Comparison of ENCODE assay signal across 21 cellular contexts in the genomic region with DNA sequence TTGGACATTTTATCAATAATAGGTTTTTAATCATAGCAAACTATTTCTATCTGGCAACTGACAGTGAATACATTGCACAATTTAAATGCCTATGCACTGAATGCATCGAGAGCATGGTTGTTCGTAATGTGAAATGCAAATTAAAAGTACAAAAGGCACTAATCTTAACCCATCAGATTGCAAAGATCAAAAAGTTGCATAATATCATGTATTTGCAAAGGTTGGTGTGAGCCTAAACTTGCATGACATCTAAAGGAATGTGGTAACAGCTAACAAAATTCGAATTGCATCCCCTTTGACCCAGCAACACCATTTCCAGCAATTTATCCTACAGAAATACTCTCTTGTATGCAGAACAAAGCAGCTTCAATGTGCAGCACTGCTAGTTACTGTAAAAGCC.
"Had no signal": no experiment of that assay in that cellular context is flagged by ENCODE, and none has a peak within 500 bp of the region (broad histone marks: within the 10 kb centered on the region; RNA-seq: fewer than 3 reads in every experiment).

No MANE protein-coding gene starts in this region.

- H3K4me3 ChIP-seq: colonic mucosa, gastroesophageal sphincter, heart left ventricle, hepatocyte, lung, ovary, psoas muscle, thoracic aorta, tibial nerve, upper lobe of left lung had no signal

- DNase-seq: colonic mucosa; effector memory CD4-positive, alpha-beta T cell; heart left ventricle; left cardiac atrium; left ventricle myocardium superior; natural killer cell; occipital lobe; ovary; posterior cingulate gyrus; psoas muscle; right cardiac atrium; small intestine; stimulated activated CD4-positive, alpha-beta T cell treated with anti-CD3 and anti-CD28 coated beads, Interleukin-15, amount 100 ng/mL, for 24 hours; stimulated activated CD4-positive, alpha-beta T cell treated with anti-CD3 and anti-CD28 coated beads, Interleukin-2, amount 100 ng/mL, for 48 hours; stimulated activated naive B cell treated with anti-CD40 and anti-IgM and Interleukin-4, amounts not matched to agents 10 μg/mL and 1 μg/mL and 100 μg/mL, for 72 hours; upper lobe of left lung had no signal

- H3K4me1 ChIP-seq: colonic mucosa, gastroesophageal sphincter, heart left ventricle, psoas muscle, tibial nerve, upper lobe of left lung had no signal

- H3K36me3 ChIP-seq: colonic mucosa, gastroesophageal sphincter, heart left ventricle, ovary, thoracic aorta, tibial nerve, upper lobe of left lung had no signal

- H3K27me3 ChIP-seq: colonic mucosa, gastroesophageal sphincter, heart left ventricle, hepatocyte, ovary, tibial nerve, upper lobe of left lung had no signal

- ATAC-seq: gastroesophageal sphincter; heart left ventricle; left cardiac atrium; left ventricle myocardium superior; natural killer cell; psoas muscle; right cardiac atrium; stimulated activated naive B cell treated with anti-CD40 and anti-IgM and Interleukin-4, amounts not matched to agents 10 μg/mL and 1 μg/mL and 100 μg/mL, for 72 hours had no signal

- H3K27ac ChIP-seq: colonic mucosa, gastroesophageal sphincter, heart left ventricle, hepatocyte, ovary, psoas muscle, thoracic aorta, tibial nerve, upper lobe of left lung had no signal

- H3K9me3 ChIP-seq: colonic mucosa, gastroesophageal sphincter, ovary, psoas muscle, thoracic aorta, tibial nerve, upper lobe of left lung had no signal
